Comparison of ENCODE assay signal across 9 cellular contexts in the genomic region with DNA sequence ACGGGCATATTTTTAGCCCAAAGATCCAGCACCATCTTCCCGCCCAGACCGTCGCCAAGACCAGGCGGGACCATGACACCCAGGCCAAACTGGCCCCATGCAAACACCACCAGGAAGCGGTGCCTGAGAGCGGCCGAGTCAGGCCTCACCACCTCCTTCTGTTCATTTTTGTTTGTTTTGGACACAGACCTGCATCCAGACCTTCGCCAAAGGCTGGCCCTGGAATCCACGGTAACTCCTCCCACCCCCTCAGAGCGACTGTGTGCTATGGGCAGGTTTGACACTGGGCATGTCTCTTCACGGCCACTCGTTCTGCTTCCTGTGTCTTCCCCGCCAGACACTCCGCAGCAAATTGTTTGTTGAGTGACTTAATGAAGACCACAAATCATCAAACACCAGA. TPM values are rescaled to one million over a fixed set of nuclear protein-coding genes. Genes with fewer than 3 reads are reported as not detected.
A peak's percentile ranks its signal among the peaks of the same experiment; 100 is the strongest.
DNase-seq lines count a peak whose midpoint lies in the region; ATAC-seq, FAIRE-seq and TF ChIP-seq lines count a peak whose summit lies in the region.
"Had no signal": no experiment of that assay in that cellular context is flagged by ENCODE, and none has a peak within 500 bp of the region (broad histone marks: within the 10 kb centered on the region; RNA-seq: fewer than 3 reads in every experiment).

No MANE protein-coding gene starts in this region.

- no peaks in the 10 kb centered on the region for H3K9me3 Mint-ChIP-seq in activated CD8-positive, alpha-beta T cell treated with anti-CD3 and anti-CD28 coated beads, Interleukin-2, amount 10 ng/mL, durations not matched to agents 7 days and 5 days (ENCODE audit: insufficient read depth)
- H3K9me3 Mint-ChIP-seq in activated CD8-positive, alpha-beta T cell treated with anti-CD3 and anti-CD28 coated beads for 36 hours: no peaks in the 10 kb centered on the region

- H3K36me3 Mint-ChIP-seq in activated CD8-positive, alpha-beta T cell treated with anti-CD3 and anti-CD28 coated beads, Interleukin-2, amount 10 ng/mL, durations not matched to agents 7 days and 5 days (ENCODE audit: low read depth): peaks cover 3% of the 10 kb centered on the region
- peaks cover 5% of the 10 kb centered on the region for H3K36me3 Mint-ChIP-seq in activated CD8-positive, alpha-beta T cell treated with anti-CD3 and anti-CD28 coated beads for 36 hours (ENCODE audit: low read depth)

- H3K4me1 Mint-ChIP-seq in activated CD8-positive, alpha-beta T cell treated with anti-CD3 and anti-CD28 coated beads, Interleukin-2, amount 10 ng/mL, durations not matched to agents 7 days and 5 days (ENCODE audit: low read depth): peaks cover 17% of the 10 kb centered on the region
- peaks cover 39% of the 10 kb centered on the region for H3K4me1 Mint-ChIP-seq in activated CD8-positive, alpha-beta T cell treated with anti-CD3 and anti-CD28 coated beads for 36 hours (ENCODE audit: low read depth)

- ATAC-seq in activated CD8-positive, alpha-beta T cell treated with anti-CD3 and anti-CD28 coated beads, Interleukin-2, amount 10 ng/mL, durations not matched to agents 7 days and 5 days: no peak
- ATAC-seq in activated CD8-positive, alpha-beta T cell treated with anti-CD3 and anti-CD28 coated beads for 36 hours: no peak
- ATAC-seq in upper lobe of right lung (peak; percentile 62), GM18502 (IDR thresholded peaks at IDR 0.05; ENCODE audit: poor library complexity, unreplicated experiment) (no peak)

- H3K9ac ChIP-seq in colonic mucosa (ENCODE audit: low read depth in 2 of 2, low read length in 2 of 2): peak overlapping the region; percentile 16 to 74

- no peak overlapping the region for H3K4me3 ChIP-seq in colonic mucosa
- H3K4me3 ChIP-seq in mesodermal cell (ENCODE audit: extremely low read depth, insufficient read depth, low read length, poor library complexity, severe bottlenecking): no peak overlapping the region
- H3K4me3 ChIP-seq in upper lobe of right lung: no peak overlapping the region

- FAIRE-seq in D721Med (lab: Jason Lieb, UNC): no peak

- peak overlapping the region; percentile 92 for H3K27ac ChIP-seq in colonic mucosa
- H3K27ac ChIP-seq in mesodermal cell (ENCODE audit: low read depth, low read length, severe bottlenecking): peak overlapping the region; percentile 96
- H3K27ac ChIP-seq in upper lobe of right lung: peak overlapping the region; percentile 78

- H3K9me3 ChIP-seq in colonic mucosa (no peaks in the 10 kb centered on the region), mesodermal cell (ENCODE audit: control insufficient read depth, low read length) (no peaks in the 10 kb centered on the region), upper lobe of right lung (no peaks in the 10 kb centered on the region)

- H3K27ac Mint-ChIP-seq in activated CD8-positive, alpha-beta T cell treated with anti-CD3 and anti-CD28 coated beads, Interleukin-2, amount 10 ng/mL, durations not matched to agents 7 days and 5 days: peak overlapping the region; percentile 20
- H3K27ac Mint-ChIP-seq in activated CD8-positive, alpha-beta T cell treated with anti-CD3 and anti-CD28 coated beads for 36 hours: no peak overlapping the region

- no peak overlapping the region for H3K4me3 Mint-ChIP-seq in activated CD8-positive, alpha-beta T cell treated with anti-CD3 and anti-CD28 coated beads, Interleukin-2, amount 10 ng/mL, durations not matched to agents 7 days and 5 days
- no peak overlapping the region for H3K4me3 Mint-ChIP-seq in activated CD8-positive, alpha-beta T cell treated with anti-CD3 and anti-CD28 coated beads for 36 hours

- H3K4me1 ChIP-seq in colonic mucosa: peaks cover 21% of the 10 kb centered on the region
- peaks cover 63% of the 10 kb centered on the region for H3K4me1 ChIP-seq in mesodermal cell (ENCODE audit: control insufficient read depth, insufficient read depth, low read length, poor library complexity, severe bottlenecking)
- H3K4me1 ChIP-seq in upper lobe of right lung: peaks cover 60% of the 10 kb centered on the region

- POLR2A ChIA-PET in activated CD8-positive, alpha-beta T cell treated with anti-CD3 and anti-CD28 coated beads, Interleukin-2, amount 10 ng/mL, durations not matched to agents 7 days and 5 days (lab: Charles Lee): interaction anchor here (0.6 kb wide), 1 partner anchor 53 kb away, joined by 3 read pairs; no protein-coding TSS in a partner anchor
- POLR2A ChIA-PET in activated CD8-positive, alpha-beta T cell treated with anti-CD3 and anti-CD28 coated beads for 36 hours (lab: Charles Lee): no interaction called here

- H3K27me3 ChIP-seq in colonic mucosa (no peaks in the 10 kb centered on the region), upper lobe of right lung (no peaks in the 10 kb centered on the region)

- intact Hi-C loops in activated CD8-positive, alpha-beta T cell treated with anti-CD3 and anti-CD28 coated beads for 36 hours (cut with micrococcal nuclease): no loop called here
- intact Hi-C loops in colonic mucosa (cut with DNase I) (no loop called here), upper lobe of right lung (cut with DNase I) (no loop called here)

- TF ChIP-seq CTCF in activated CD8-positive, alpha-beta T cell treated with anti-CD3 and anti-CD28 coated beads for 36 hours (IDR thresholded peaks at IDR 0.05): no peak
- TF ChIP-seq CTCF in colonic mucosa (IDR thresholded peaks at IDR 0.05) (no peak), upper lobe of right lung (IDR thresholded peaks at IDR 0.05) (no peak), D721Med (IDR thresholded peaks at IDR 0.05; ENCODE audit: insufficient read depth, missing control alignments) (no peak)

- WGBS in mesodermal cell (ENCODE audit: insufficient coverage in 2 of 2), 2 experiments: 89 to 92% methylated on average over 12 to 14 of the region's 15 CpGs

- CTCF ChIA-PET in activated CD8-positive, alpha-beta T cell treated with anti-CD3 and anti-CD28 coated beads, Interleukin-2, amount 10 ng/mL, durations not matched to agents 7 days and 5 days (lab: Charles Lee): no interaction called here
- CTCF ChIA-PET in activated CD8-positive, alpha-beta T cell treated with anti-CD3 and anti-CD28 coated beads for 36 hours (lab: Charles Lee): no interaction called here

- H3K36me3 ChIP-seq in colonic mucosa (no peaks in the 10 kb centered on the region), mesodermal cell (ENCODE audit: control insufficient read depth, insufficient read depth, low read length) (peaks cover 13% of the 10 kb centered on the region), upper lobe of right lung (no peaks in the 10 kb centered on the region)

- no peak for DNase-seq in activated CD8-positive, alpha-beta T cell treated with anti-CD3 and anti-CD28 coated beads, Interleukin-2, amount 10 ng/mL, durations not matched to agents 7 days and 5 days
- DNase-seq in activated CD8-positive, alpha-beta T cell treated with anti-CD3 and anti-CD28 coated beads for 36 hours: no peak
- peak; percentile 46 for DNase-seq in colonic mucosa
- peak; percentile 84 for DNase-seq in upper lobe of right lung
- DNase-seq in DMS79 treated with DMSO at 0.1 percent for 48 hours (lab: John Stamatoyannopoulos, UW): no peak
- no peak for DNase-seq in D721Med (ENCODE audit: insufficient read length, low spot score)
- DNase-seq: anterior cingulate cortex had no signal

- no peaks in the 10 kb centered on the region for H3K27me3 Mint-ChIP-seq in activated CD8-positive, alpha-beta T cell treated with anti-CD3 and anti-CD28 coated beads, Interleukin-2, amount 10 ng/mL, durations not matched to agents 7 days and 5 days (ENCODE audit: low read depth)
- H3K27me3 Mint-ChIP-seq in activated CD8-positive, alpha-beta T cell treated with anti-CD3 and anti-CD28 coated beads for 36 hours: no peaks in the 10 kb centered on the region

RNA-seq across cellular contexts. Expression of gene NCOR2, which starts 47.2 kb away (rescaled TPM):
- total RNA-seq in activated CD8-positive, alpha-beta T cell treated with anti-CD3 and anti-CD28 coated beads, Interleukin-2, amount 10 ng/mL, durations not matched to agents 7 days and 5 days: 10 to 100 TPM; 92.9 to 99.9 TPM
- total RNA-seq in activated CD8-positive, alpha-beta T cell treated with anti-CD3 and anti-CD28 coated beads for 36 hours: 100 to 1,000 TPM; 105 to 110 TPM
- 100 to 1,000 TPM; 137 to 148 TPM for total RNA-seq in colonic mucosa
- 156 TPM for polyA plus RNA-seq in mesodermal cell (2013, experiment 1 of 2)
- 115 TPM for polyA plus RNA-seq in mesodermal cell (2013, experiment 2 of 2)
- total RNA-seq in upper lobe of right lung: 336 TPM

Comparison
In these comparisons a context has a peak if more than half of its experiments do, and no peak if none do; other contexts are left out.
1. DNase-seq: peak in colonic mucosa (single experiment) and upper lobe of right lung (single experiment); none in activated CD8-positive, alpha-beta T cell treated with anti-CD3 and anti-CD28 coated beads, Interleukin-2, amount 10 ng/mL, durations not matched to agents 7 days and 5 days (single experiment), activated CD8-positive, alpha-beta T cell treated with anti-CD3 and anti-CD28 coated beads for 36 hours (single experiment), DMS79 treated with DMSO at 0.1 percent for 48 hours (single experiment) and D721Med (single experiment).
2. Peak in every context shown above with its lines, with median percentiles within 50 percentile points of each other: H3K27ac ChIP-seq.